ENCODE assay signal across 11 cellular contexts in the genomic region with DNA sequence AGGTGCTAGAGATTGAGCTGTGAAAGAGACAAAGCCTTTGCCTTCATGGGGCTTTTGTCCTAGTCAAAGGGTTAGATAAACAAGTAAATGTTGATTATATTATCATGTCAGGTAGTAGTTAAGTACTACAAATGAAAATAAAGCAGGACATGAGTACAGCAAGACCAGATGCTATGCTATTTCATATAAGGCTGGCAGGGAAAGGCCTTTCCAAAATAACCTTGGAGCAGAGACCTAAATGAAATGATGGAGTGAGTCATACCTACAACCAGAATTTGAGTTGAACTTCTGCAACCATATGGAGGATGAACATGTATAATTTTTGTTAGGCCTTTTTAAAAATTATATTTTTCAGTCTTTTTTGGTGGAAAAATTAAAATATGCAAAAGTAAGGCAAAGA. TPM values are rescaled to one million over a fixed set of nuclear protein-coding genes. Genes with fewer than 3 reads are reported as not detected.
"Had no signal": no experiment of that assay in that cellular context is flagged by ENCODE, and none has a peak within 500 bp of the region (broad histone marks: within the 10 kb centered on the region; RNA-seq: fewer than 3 reads in every experiment).

No MANE protein-coding gene starts in this region.

- H3K27ac Mint-ChIP-seq: GM23338, HFFc6, IgD-negative memory B cell had no signal

- H3K4me2 ChIP-seq: GM23338, KMS-11 had no signal

- DNase-seq: H7, HFFc6, KBM-7 had no signal

- H3K9me3 ChIP-seq: HAP-1 had no signal

- FAIRE-seq: H1, HepG2 had no signal

- ATAC-seq: GM23338, HCT116, HepG2 had no signal

- H3K4me3 ChIP-seq: GM23338, HAP-1 had no signal

- H3K9ac ChIP-seq: KMS-11 had no signal

- H2AFZ ChIP-seq: GM23338 had no signal

- H3K4me1 ChIP-seq: HAP-1 had no signal

- H3K9me3 Mint-ChIP-seq: GM23338, HFFc6, IgD-negative memory B cell had no signal

- H3K4me1 Mint-ChIP-seq: GM23338 had no signal

- H3K27ac ChIP-seq: HL-60, KMS-11 had no signal

- H3K27me3 Mint-ChIP-seq: IgD-negative memory B cell had no signal

- H3K4me3 Mint-ChIP-seq: GM23338, HFFc6, IgD-negative memory B cell had no signal

RNA-seq across cellular contexts. Expression of a gene that starts 23.6 kb away (rescaled TPM):
- polyA plus RNA-seq: IgD-negative memory B cell had no signal
